15 cellular contexts compared by ENCODE assay signal in the genomic region with DNA sequence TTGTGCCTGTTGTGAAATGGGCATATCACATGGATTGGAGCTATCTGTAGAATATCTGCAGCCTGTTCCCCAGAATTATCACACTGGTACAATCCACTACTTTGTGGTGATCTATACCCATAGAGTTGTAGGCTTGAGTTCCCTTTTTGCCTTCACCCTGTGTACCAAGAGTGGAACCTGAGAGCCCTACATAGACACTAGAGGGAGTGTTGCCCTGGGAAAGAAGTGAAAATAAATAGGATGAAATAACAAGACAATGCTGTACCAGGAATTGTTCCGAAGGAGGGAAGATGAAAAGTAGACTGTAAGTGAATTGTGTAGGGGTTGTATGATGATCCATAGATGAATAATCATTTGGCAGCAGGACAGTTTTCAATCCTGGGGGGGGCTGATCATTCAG. TPM values are rescaled to one million over a fixed set of nuclear protein-coding genes. Genes with fewer than 3 reads are reported as not detected.
DNase-seq lines count a peak whose midpoint lies in the region; ATAC-seq, FAIRE-seq and TF ChIP-seq lines count a peak whose summit lies in the region.
"Had no signal": no experiment of that assay in that cellular context is flagged by ENCODE, and none has a peak within 500 bp of the region (broad histone marks: within the 10 kb centered on the region; RNA-seq: fewer than 3 reads in every experiment).

No MANE protein-coding gene starts in this region.

- no peak for DNase-seq in D721Med (ENCODE audit: insufficient read length, low spot score)
- DNase-seq in KBM-7, result peak; percentile 10
- DNase-seq in astrocyte of the spinal cord (ENCODE audit: low read depth, low spot score), result peak; percentile 2
- peak; percentile 46 for DNase-seq in medulla oblongata (ENCODE audit: extremely low spot score)
- DNase-seq in cortex of kidney (lab: John Stamatoyannopoulos, UW), result no peak
- DNase-seq in NCI-H226, result no peak
- DNase-seq in NK-92 (lab: John Stamatoyannopoulos, UW; ENCODE audit: unreplicated experiment), result no peak
- DNase-seq: activated CD4-positive, alpha-beta T cell treated with anti-CD3 and anti-CD28 coated beads, Interleukin-2, amount 50 U/mL, for 1 hour; activated effector memory CD4-positive, alpha-beta T cell treated with anti-CD3 and anti-CD28 coated beads, Interleukin-2, amount 50 U/mL, for 16 hours; Caco-2; retina; uterus had no signal

- TF ChIP-seq CTCF in D721Med (IDR thresholded peaks at IDR 0.05; ENCODE audit: insufficient read depth, missing control alignments), result peak; percentile 19
- peak; percentile 41 for TF ChIP-seq CTCF in astrocyte of the spinal cord (IDR thresholded peaks at IDR 0.05; ENCODE audit: low read depth, low read length)

- no peak overlapping the region for H3K4me3 ChIP-seq in astrocyte of the spinal cord (ENCODE audit: low read depth, low read length)
- H3K4me3 ChIP-seq: SJCRH30, uterus had no signal

- ATAC-seq in esophagus mucosa, result no peak

- in situ Hi-C loops in KBM-7 (cut with MboI; ENCODE audit: low pct_unique_long_range_greater_than_20kb, low sequenced_read_pairs), result no loop called here
- in situ Hi-C loops in astrocyte of the spinal cord (cut with HindIII; ENCODE audit: low sequenced_read_pairs), result no loop called here

- no peak for FAIRE-seq in D721Med (lab: Jason Lieb, UNC)

RNA-seq across cellular contexts. Expression of a gene that starts 9.0 kb away (rescaled TPM):
- not detected for total RNA-seq in esophagus mucosa
- total RNA-seq: lung microvascular endothelial cell, SJCRH30 had no signal

Comparison
In these comparisons a context has a peak if more than half of its experiments do, and no peak if none do; other contexts are left out.
1. DNase-seq: peak in KBM-7 (single experiment), astrocyte of the spinal cord (single experiment) and medulla oblongata (single experiment); none in D721Med (single experiment), cortex of kidney (single experiment), NCI-H226 (single experiment) and NK-92 (single experiment).